In genomic region chr10:79050896-79051555, GRCh38 we compare ENCODE assay signal across 14 cellular contexts. TPM values are rescaled to one million over a fixed set of nuclear protein-coding genes. Genes with fewer than 3 reads are reported as not detected.
A peak's percentile ranks its signal among the peaks of the same experiment; 100 is the strongest.
DNase-seq lines count a peak whose midpoint lies in the region; ATAC-seq and TF ChIP-seq lines count a peak whose summit lies in the region.
"Had no signal": no experiment of that assay in that cellular context is flagged by ENCODE, and none has a peak within 500 bp of the region (broad histone marks: within the 10 kb centered on the region; RNA-seq: fewer than 3 reads in every experiment).

No MANE protein-coding gene starts in this region.

- no peaks in the 10 kb centered on the region for H3K9me3 Mint-ChIP-seq in CD8-positive, alpha-beta T cell
- H3K9me3 Mint-ChIP-seq: stimulated activated memory B cell treated with anti-CD40 and anti-IgM and Interleukin-4, amounts not matched to agents 10 μg/mL and 1 μg/mL and 100 μg/mL, for 72 hours; T-helper 2 cell treated with Interferon-gamma antibody and Interleukin-4, amounts not matched to agents 5 μg/mL and 100 μg/mL, for 36 hours had no signal

- POLR2A ChIA-PET in CD8-positive, alpha-beta T cell (lab: Charles Lee), result no interaction called here
- POLR2A ChIA-PET in PC-3 (lab: Charles Lee; ENCODE audit: unreplicated experiment), result no interaction called here

- H3K36me3 ChIP-seq in CD8-positive, alpha-beta T cell (ENCODE audit: insufficient read depth, low read length), result no peaks in the 10 kb centered on the region
- no peaks in the 10 kb centered on the region for H3K36me3 ChIP-seq in PC-3 (ENCODE audit: low read depth, low read length)
- H3K36me3 ChIP-seq: BLaER1 treated with 17β-estradiol and CSF1 and Interleukin-3, amounts not matched to agents 10 nM and 100 nM had no signal

- H3K4me1 ChIP-seq in CD8-positive, alpha-beta T cell (ENCODE audit: insufficient read depth, low read length), result peaks cover 47% of the 10 kb centered on the region
- H3K4me1 ChIP-seq in PC-3 (ENCODE audit: insufficient read depth, low read length), result peaks cover 27% of the 10 kb centered on the region

- no peak for DNase-seq in CD8-positive, alpha-beta T cell
- peak; percentile 79 for DNase-seq in PC-3
- DNase-seq in fibroblast of pulmonary artery (ENCODE audit: low read depth), result peak; percentile 57
- DNase-seq in sciatic nerve (ENCODE audit: low spot score), result peak; percentile 32
- no peak for DNase-seq in G401 (ENCODE audit: low spot score)
- DNase-seq in cerebellar cortex (ENCODE audit: low spot score), result no peak
- DNase-seq in HPDE6-E6E7 (ENCODE audit: extremely low spot score), result no peak
- DNase-seq: effector CD4-positive, alpha-beta T cell; MM.1S; NCI-H446 treated with DMSO at 0.1 percent for 48 hours had no signal

- peaks cover 42% of the 10 kb centered on the region for H3K4me1 Mint-ChIP-seq in CD8-positive, alpha-beta T cell (ENCODE audit: low read depth)

- H3K79me2 ChIP-seq in PC-3 (ENCODE audit: low read length), result no peaks in the 10 kb centered on the region

- no peaks in the 10 kb centered on the region for H3K36me3 Mint-ChIP-seq in CD8-positive, alpha-beta T cell
- H3K36me3 Mint-ChIP-seq: stimulated activated memory B cell treated with anti-CD40 and anti-IgM and Interleukin-4, amounts not matched to agents 10 μg/mL and 1 μg/mL and 100 μg/mL, for 72 hours had no signal

- H3F3A ChIP-seq in PC-3 (ENCODE audit: low read length, unreplicated experiment), result no peaks in the 10 kb centered on the region

- H3K27me3 Mint-ChIP-seq in CD8-positive, alpha-beta T cell (ENCODE audit: low read depth), result no peaks in the 10 kb centered on the region

- no peak for TF ChIP-seq CTCF in CD8-positive, alpha-beta T cell (IDR thresholded peaks at IDR 0.05)
- TF ChIP-seq CTCF in PC-3 (conservative IDR thresholded peaks at IDR 0.05; ENCODE audit: low read depth, low read length), result no peak
- no peak for TF ChIP-seq CTCF in fibroblast of pulmonary artery (IDR thresholded peaks at IDR 0.05; ENCODE audit: low read length, missing control alignments)

- no peak overlapping the region for H3K27ac ChIP-seq in CD8-positive, alpha-beta T cell (ENCODE audit: low read depth, low read length)
- H3K27ac ChIP-seq in PC-3 (ENCODE audit: low read length), result no peak overlapping the region
- H3K27ac ChIP-seq: BLaER1 treated with 17β-estradiol and CSF1 and Interleukin-3, amounts not matched to agents 10 nM and 100 nM had no signal

- in situ Hi-C loops in G401 (cut with HindIII; ENCODE audit: low sequenced_read_pairs), result no loop called here

- H3K27ac Mint-ChIP-seq in CD8-positive, alpha-beta T cell, result peak overlapping the region; percentile 32
- H3K27ac Mint-ChIP-seq: stimulated activated memory B cell treated with anti-CD40 and anti-IgM and Interleukin-4, amounts not matched to agents 10 μg/mL and 1 μg/mL and 100 μg/mL, for 72 hours had no signal

- peak overlapping the region; percentile 2 for H3K4me2 ChIP-seq in PC-3 (ENCODE audit: low read length)

- CTCF ChIA-PET in CD8-positive, alpha-beta T cell (lab: Charles Lee), result interaction anchor here (0.6 to 1.6 kb wide), 4 partner anchors 78 to 297 kb away, joined by 3 to 7 read pairs (median 3); no protein-coding TSS in a partner anchor
- CTCF ChIA-PET in PC-3 (lab: Charles Lee), result interaction anchor here (0.6 kb wide), 1 partner anchor 132 kb away, joined by 3 read pairs; no protein-coding TSS in a partner anchor

- BruUV-seq in PC-3 (replicated peaks; lab: Mats Ljungman, UMichigan), result no TSS peak

- no peaks in the 10 kb centered on the region for H4K20me1 ChIP-seq in PC-3 (ENCODE audit: low read length)
- H4K20me1 ChIP-seq: BLaER1 treated with 17β-estradiol and CSF1 and Interleukin-3, amounts not matched to agents 10 nM and 100 nM had no signal

- no peak overlapping the region for H3K4me3 ChIP-seq in CD8-positive, alpha-beta T cell (ENCODE audit: low read depth, low read length)
- H3K4me3 ChIP-seq in PC-3 (ENCODE audit: low read length) (no peak overlapping the region), fibroblast of pulmonary artery (replicated peaks; ENCODE audit: low read depth, low read length) (no peak overlapping the region)
- H3K4me3 ChIP-seq: BLaER1 treated with 17β-estradiol and CSF1 and Interleukin-3, amounts not matched to agents 10 nM and 100 nM had no signal

- H2AFZ ChIP-seq in PC-3 (ENCODE audit: low read length), result no peak overlapping the region

- H3K9me3 ChIP-seq in CD8-positive, alpha-beta T cell (ENCODE audit: low read length), result no peaks in the 10 kb centered on the region
- H3K9me3 ChIP-seq in PC-3 (ENCODE audit: low read length), result no peaks in the 10 kb centered on the region
- H3K9me3 ChIP-seq: BLaER1 treated with 17β-estradiol and CSF1 and Interleukin-3, amounts not matched to agents 10 nM and 100 nM had no signal

- no peak overlapping the region for H3K9ac ChIP-seq in PC-3 (ENCODE audit: low read length)
- H3K9ac ChIP-seq: BLaER1 treated with 17β-estradiol and CSF1 and Interleukin-3, amounts not matched to agents 10 nM and 100 nM had no signal

- H3K9me2 ChIP-seq in PC-3 (replicated peaks; ENCODE audit: low read length), result no peaks in the 10 kb centered on the region

- no peak overlapping the region for H3K4me3 Mint-ChIP-seq in CD8-positive, alpha-beta T cell
- H3K4me3 Mint-ChIP-seq: stimulated activated memory B cell treated with anti-CD40 and anti-IgM and Interleukin-4, amounts not matched to agents 10 μg/mL and 1 μg/mL and 100 μg/mL, for 72 hours had no signal

- no peaks in the 10 kb centered on the region for H3K27me3 ChIP-seq in CD8-positive, alpha-beta T cell (ENCODE audit: insufficient read depth, low read length)
- H3K27me3 ChIP-seq in PC-3 (ENCODE audit: low read length), result no peaks in the 10 kb centered on the region

- intact Hi-C loops in CD8-positive, alpha-beta T cell (cut with DNase I, micrococcal nuclease), result no loop called here
- intact Hi-C loops in PC-3 (cut with micrococcal nuclease) (loop anchor here (5.0 kb wide), 2 partner anchors 146 to 384 kb away; no protein-coding TSS in a partner anchor), sciatic nerve (cut with DNase I) (no loop called here)

- ATAC-seq in CD8-positive, alpha-beta T cell, result no peak
- ATAC-seq in PC-3, result no peak
- no peak for ATAC-seq in sciatic nerve
- ATAC-seq in HG03469 (IDR thresholded peaks at IDR 0.05; ENCODE audit: unreplicated experiment), result no peak
- ATAC-seq: stimulated activated memory B cell treated with anti-CD40 and anti-IgM and Interleukin-4, amounts not matched to agents 10 μg/mL and 1 μg/mL and 100 μg/mL, for 72 hours had no signal

RNA-seq across cellular contexts. Expression of gene ZMIZ1, which starts 17.7 kb away (rescaled TPM):
- total RNA-seq in CD8-positive, alpha-beta T cell, result 10 to 100 TPM; 10.1 to 10.8 TPM
- total RNA-seq in PC-3 (2014; rRNA removed), result 55.4 and 84.2 TPM in 2 replicates
- 96.7 TPM for total RNA-seq in sciatic nerve
- 2.3 and 5.0 TPM in 2 replicates for total RNA-seq in G401 (2014; rRNA removed; shearing (Covaris generic))

Comparison
In these comparisons a context has a peak if more than half of its experiments do, and no peak if none do; other contexts are left out.
1. DNase-seq: peak in PC-3 (single experiment), fibroblast of pulmonary artery (single experiment) and sciatic nerve (single experiment); none in CD8-positive, alpha-beta T cell (0 of 7), G401 (single experiment), cerebellar cortex (single experiment) and HPDE6-E6E7 (single experiment).